In the genomic region with DNA sequence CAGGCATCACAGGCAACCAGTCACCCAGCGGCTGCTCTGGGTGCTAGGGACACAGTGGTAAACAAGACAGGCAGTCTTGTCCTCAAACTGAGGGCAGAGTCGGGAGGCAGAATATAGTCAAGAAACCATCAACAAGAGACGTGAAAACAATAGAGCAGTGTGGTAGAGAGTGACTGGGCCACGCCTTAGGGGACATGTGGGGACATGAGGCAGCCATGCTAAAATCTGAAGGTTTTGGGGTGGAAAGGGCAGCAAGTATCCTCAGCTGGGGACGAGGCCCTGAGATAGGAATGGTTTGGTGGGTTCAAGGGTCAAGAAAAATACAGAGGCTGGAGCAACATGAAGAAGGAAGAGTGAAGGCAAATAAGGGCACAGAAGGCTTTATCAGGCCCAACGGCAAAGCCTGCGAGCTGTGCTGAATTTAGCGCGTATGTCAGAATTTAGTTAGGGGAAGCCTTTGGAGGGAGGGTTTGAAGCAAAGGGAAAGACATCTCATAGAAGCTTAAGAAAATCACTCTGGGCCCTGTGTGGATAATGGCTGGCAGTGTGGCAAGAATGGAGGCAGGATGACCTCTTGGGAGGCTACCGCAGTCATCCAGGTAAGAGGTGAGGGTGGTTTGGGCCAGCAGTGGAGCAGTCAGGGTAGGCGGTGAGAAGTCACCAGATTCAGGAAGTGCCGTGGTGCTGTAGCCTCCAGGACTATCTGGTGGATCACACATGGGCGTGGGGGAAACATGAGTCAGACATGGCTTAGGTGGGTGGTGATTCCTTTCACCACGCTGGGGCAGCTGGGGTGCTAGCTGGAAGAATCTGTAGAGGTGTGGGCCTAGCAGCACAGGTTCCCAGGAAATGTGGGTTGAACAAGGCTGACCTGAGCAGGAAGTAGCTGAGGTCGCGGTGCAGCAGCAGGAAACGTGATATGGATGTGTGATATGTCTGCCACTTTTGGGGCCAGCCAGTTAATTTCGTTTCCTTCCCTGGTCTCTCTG, we compare ENCODE assay signal across 8 cellular contexts. TPM values are rescaled to one million over a fixed set of nuclear protein-coding genes. Genes with fewer than 3 reads are reported as not detected.
DNase-seq lines count a peak whose midpoint lies in the region; ATAC-seq lines count a peak whose summit lies in the region.

No MANE protein-coding gene starts in this region.

- H2AFZ ChIP-seq in trophoblast cell (ENCODE audit: insufficient read depth, low read length, poor library complexity), result no peak overlapping the region

- H3K27ac ChIP-seq in BLaER1 treated with 17β-estradiol and CSF1 and Interleukin-3, amounts not matched to agents 10 nM and 100 nM, result peak overlapping the region; percentile 88 to 97 (median 92)
- H3K27ac ChIP-seq in KOPT-K1 (ENCODE audit: low read depth, low read length, poor library complexity, severe bottlenecking) (peak overlapping the region; percentile 100), trophoblast cell (ENCODE audit: low read depth, low read length) (no peak overlapping the region)

- peaks cover 78 to 100% (median 99%) of the 10 kb centered on the region in 10 experiments for H3K4me1 ChIP-seq in BLaER1 treated with 17β-estradiol and CSF1 and Interleukin-3, amounts not matched to agents 10 nM and 100 nM
- H3K4me1 ChIP-seq in trophoblast cell (ENCODE audit: control insufficient read depth in 1 of 2, insufficient read depth in 2 of 2, low read length in 2 of 2), result peaks cover 17 to 24% of the 10 kb centered on the region in 2 experiments

- H3K23ac ChIP-seq in trophoblast cell (ENCODE audit: low read length), result no peak overlapping the region

- H3K4ac ChIP-seq in trophoblast cell (ENCODE audit: low read depth, low read length), result no peak overlapping the region

- no peaks in the 10 kb centered on the region for H3K27me3 ChIP-seq in BLaER1 treated with 17β-estradiol and CSF1 and Interleukin-3, amounts not matched to agents 10 nM and 100 nM
- no peaks in the 10 kb centered on the region for H3K27me3 ChIP-seq in trophoblast cell (ENCODE audit: insufficient read depth, low read length)

- no peak overlapping the region for H4K12ac ChIP-seq in trophoblast cell (ENCODE audit: low read depth, low read length)

- peak overlapping the region; percentile 83 to 92 for H3K4me3 Mint-ChIP-seq in effector memory CD8-positive, alpha-beta T cell

- H3K9me3 ChIP-seq in BLaER1 treated with 17β-estradiol and CSF1 and Interleukin-3, amounts not matched to agents 10 nM and 100 nM (replicated peaks in 1 of 11), result no peaks in the 10 kb centered on the region
- H3K9me3 ChIP-seq in KOPT-K1 (ENCODE audit: insufficient read depth, low read length, poor library complexity, severe bottlenecking), result no peaks in the 10 kb centered on the region
- H3K9me3 ChIP-seq in trophoblast cell (ENCODE audit: insufficient read depth, low read depth, low read length), result peaks cover 2% of the 10 kb centered on the region

- H2BK120ac ChIP-seq in trophoblast cell (ENCODE audit: insufficient read depth, low read length, poor library complexity), result no peak overlapping the region

- H3K36me3 ChIP-seq in BLaER1 treated with 17β-estradiol and CSF1 and Interleukin-3, amounts not matched to agents 10 nM and 100 nM, result peaks cover 0 to 13% (median 0%) of the 10 kb centered on the region in 11 experiments; a peak in 2 of 22 replicates
- H3K36me3 ChIP-seq in KOPT-K1 (ENCODE audit: insufficient read depth, low read length) (peaks cover 39% of the 10 kb centered on the region), trophoblast cell (ENCODE audit: control insufficient read depth in 1 of 2, insufficient read depth in 2 of 2, low read length in 2 of 2) (no peaks in the 10 kb centered on the region)

- H3K9ac ChIP-seq in BLaER1 treated with 17β-estradiol and CSF1 and Interleukin-3, amounts not matched to agents 10 nM and 100 nM, result peak overlapping the region; percentile 70 to 88 (median 83)
- no peak overlapping the region for H3K9ac ChIP-seq in trophoblast cell (ENCODE audit: low read length)

- no peak overlapping the region for H2AK5ac ChIP-seq in trophoblast cell (ENCODE audit: low read length)

- H3K79me2 ChIP-seq in trophoblast cell (ENCODE audit: control insufficient read depth, insufficient read depth, low read length, poor library complexity), result no peaks in the 10 kb centered on the region

- H4K8ac ChIP-seq in trophoblast cell (ENCODE audit: low read depth, low read length), result no peak overlapping the region

- H3K18ac ChIP-seq in trophoblast cell (ENCODE audit: low read length), result peak overlapping the region; percentile 16

- H3K14ac ChIP-seq in trophoblast cell (ENCODE audit: low read length), result no peak overlapping the region

- H4K91ac ChIP-seq in trophoblast cell (ENCODE audit: low read depth, low read length), result peak overlapping the region; percentile 13

- peaks cover 70 to 77% of the 10 kb centered on the region in 2 donors for H3K4me1 Mint-ChIP-seq in effector memory CD8-positive, alpha-beta T cell (ENCODE audit: low read depth in 2 of 2)

- peak overlapping the region; percentile 33 for H2BK12ac ChIP-seq in trophoblast cell (ENCODE audit: low read length)

- H3K27me3 Mint-ChIP-seq in effector memory CD8-positive, alpha-beta T cell, result no peaks in the 10 kb centered on the region

- peak; percentile 90 to 93 for DNase-seq in activated CD4-positive, alpha-beta T cell treated with anti-CD3 and anti-CD28 coated beads, Interleukin-2, amount 50 U/mL, for 4 hours
- peak; percentile 84 to 88 (median 84) for DNase-seq in effector memory CD8-positive, alpha-beta T cell
- DNase-seq in trophoblast cell (peak; percentile 93 to 96), ureter (ENCODE audit: low spot score) (peak; percentile 87), NCI-H524 treated with DMSO at 0.1 percent for 48 hours (lab: John Stamatoyannopoulos, UW) (no peak)

- H3K79me1 ChIP-seq in trophoblast cell (ENCODE audit: low read length), result peaks cover 2% of the 10 kb centered on the region

- peak; percentile 19 for ATAC-seq in GM21526 (IDR thresholded peaks at IDR 0.05; ENCODE audit: low FRiP score, unreplicated experiment)
- ATAC-seq in effector memory CD8-positive, alpha-beta T cell (replicated peaks), result peak; percentile 65

- H3K9me3 Mint-ChIP-seq in effector memory CD8-positive, alpha-beta T cell, result no peaks in the 10 kb centered on the region

- H3K4me2 ChIP-seq in BLaER1 treated with 17β-estradiol and CSF1 and Interleukin-3, amounts not matched to agents 10 nM and 100 nM, result peak overlapping the region; percentile 90 to 100 (median 96)
- no peak overlapping the region for H3K4me2 ChIP-seq in trophoblast cell (ENCODE audit: low read length)

- H4K20me1 ChIP-seq in BLaER1 treated with 17β-estradiol and CSF1 and Interleukin-3, amounts not matched to agents 10 nM and 100 nM, result peaks cover 0 to 62% (median 6%) of the 10 kb centered on the region in 11 experiments; a peak in 10 of 22 replicates

- peaks cover 87% of the 10 kb centered on the region for H3K36me3 Mint-ChIP-seq in effector memory CD8-positive, alpha-beta T cell (ENCODE audit: insufficient read depth)

- peak overlapping the region; percentile 96 to 98 for H3K27ac Mint-ChIP-seq in effector memory CD8-positive, alpha-beta T cell

- H3K4me3 ChIP-seq in BLaER1 treated with 17β-estradiol and CSF1 and Interleukin-3, amounts not matched to agents 10 nM and 100 nM, result peak overlapping the region; percentile 46 to 67 (median 55)
- no peak overlapping the region for H3K4me3 ChIP-seq in trophoblast cell (ENCODE audit: low read depth, low read length)

- H2BK5ac ChIP-seq in trophoblast cell (ENCODE audit: low read depth, low read length, poor library complexity), result no peak overlapping the region

- WGBS in trophoblast cell (ENCODE audit: extremely low coverage, insufficient coverage, insufficient read length), result no CpG with 5 or more reads among the region's 18 CpGs

RNA-seq across cellular contexts. Expression of a gene that starts 3.0 kb away (rescaled TPM):
- 31.4 and 32.7 TPM in 2 replicates for polyA plus RNA-seq in trophoblast cell (2013)
- 121 TPM for total RNA-seq in ureter
